In the genomic region with DNA sequence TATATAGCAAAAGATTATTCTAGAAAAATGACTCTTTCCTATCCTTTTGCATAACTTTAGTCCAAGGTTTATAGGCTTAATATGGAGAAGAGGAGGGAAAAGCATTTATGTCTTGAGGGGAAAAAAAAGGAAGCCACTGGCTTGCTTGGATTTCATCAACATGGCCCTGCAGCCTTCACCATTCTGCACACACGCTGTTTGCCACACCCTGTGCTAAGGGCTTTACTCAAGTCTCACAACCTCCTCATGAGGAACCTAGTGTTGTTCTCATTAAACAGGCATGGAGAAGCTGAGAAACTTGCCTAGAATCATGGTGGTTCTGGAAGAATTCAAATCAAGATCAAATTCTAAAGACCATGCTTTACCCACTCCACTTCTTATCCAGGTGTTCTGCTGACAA, we compare ENCODE assay signal across 27 cellular contexts.
"Had no signal": no experiment of that assay in that cellular context is flagged by ENCODE, and none has a peak within 500 bp of the region (broad histone marks: within the 10 kb centered on the region; RNA-seq: fewer than 3 reads in every experiment).

No MANE protein-coding gene starts in this region.

- H3K4me1 ChIP-seq: esophagus squamous epithelium, psoas muscle, sigmoid colon, stomach, tibial artery had no signal

- H3K27me3 ChIP-seq: esophagus squamous epithelium, heart right ventricle, ovary, sigmoid colon, stomach, tibial artery had no signal

- H3K4me3 ChIP-seq: esophagus squamous epithelium, heart right ventricle, lower lobe of right lung, ovary, psoas muscle, sigmoid colon, stomach, tibial artery had no signal

- DNase-seq: cortex of kidney; effector memory CD8-positive, alpha-beta T cell; erythroblast; esophagus squamous epithelium; foreskin melanocyte; glutamatergic neuron; heart right ventricle; hippocampal formation; immature natural killer cell; islet precursor cell; kidney glomerular epithelial cell; left colon; left ventricle myocardium superior; lower lobe of right lung; natural killer cell; occipital lobe; ovary; posterior cingulate gyrus; psoas muscle; right cardiac atrium; sigmoid colon; stimulated activated CD4-positive, alpha-beta T cell treated with anti-CD3 and anti-CD28 coated beads, Interleukin-2, amount 100 ng/mL, for 24 hours; stimulated activated CD4-positive, alpha-beta T cell treated with anti-CD3 and anti-CD28 coated beads, Interleukin-4, amount 100 ng/mL, for 24 hours; stimulated activated naive CD4-positive, alpha-beta T cell treated with Interleukin-2 at 50 U/mL for 16 hours; stomach; tibial artery had no signal

- H3K27ac ChIP-seq: esophagus squamous epithelium, heart right ventricle, lower lobe of right lung, ovary, psoas muscle, sigmoid colon, stomach, tibial artery had no signal

- H3K36me3 ChIP-seq: lower lobe of right lung, ovary, sigmoid colon had no signal

- ATAC-seq: effector memory CD8-positive, alpha-beta T cell; heart right ventricle; left colon; left ventricle myocardium superior; natural killer cell; psoas muscle; right cardiac atrium; stimulated activated effector memory CD8-positive, alpha-beta T cell treated with anti-CD3 and anti-CD28 coated beads, Interleukin-12 subunit alpha, Interleukin-12 subunit beta, amount 100 ng/mL, for 72 hours had no signal

- H3K9me3 ChIP-seq: esophagus squamous epithelium, heart right ventricle, lower lobe of right lung, ovary, psoas muscle, sigmoid colon, stomach, tibial artery had no signal
